12 cellular contexts compared by ENCODE assay signal in the genomic region with DNA sequence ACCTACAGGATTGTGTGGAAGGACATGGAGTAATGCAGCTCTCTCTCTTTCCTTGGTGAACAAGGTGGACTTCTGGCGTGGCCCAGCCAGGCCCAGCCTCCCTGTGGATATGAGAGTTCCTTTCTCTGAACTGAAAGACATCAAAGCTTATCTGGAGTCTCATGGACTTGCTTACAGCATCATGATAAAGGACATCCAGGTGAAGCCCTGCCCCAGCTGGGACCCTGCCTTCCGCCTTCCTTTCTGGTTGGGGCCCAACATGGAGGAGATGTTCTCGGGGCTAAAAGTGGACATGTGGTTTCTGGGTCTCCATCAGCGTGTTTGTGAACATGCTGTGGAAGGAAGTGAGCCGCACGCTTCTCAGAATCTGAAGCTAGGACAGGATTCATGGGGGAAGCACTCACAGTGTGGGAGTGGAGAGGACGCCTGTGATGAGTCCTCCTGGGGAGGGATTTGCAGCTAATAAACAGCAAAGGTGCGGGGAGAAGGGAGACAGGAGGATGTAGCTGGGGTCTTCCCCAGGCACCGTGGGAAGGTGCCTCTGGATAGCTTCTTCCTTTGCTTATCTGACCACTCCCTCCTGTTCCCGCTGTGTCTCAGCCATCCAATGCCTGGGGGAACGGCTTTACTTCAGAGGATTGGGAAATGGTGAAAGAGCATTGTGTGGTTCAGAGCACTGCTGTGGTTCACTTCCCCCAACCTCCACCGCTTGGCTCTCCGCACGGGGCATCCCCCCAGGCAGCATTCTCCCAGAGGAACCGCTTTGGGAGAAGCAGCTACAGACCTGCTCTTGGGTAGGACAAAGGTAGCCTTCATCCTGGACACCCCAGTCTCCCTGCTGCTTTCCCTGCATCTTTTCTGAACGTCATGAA. TPM values are rescaled to one million over a fixed set of nuclear protein-coding genes. Genes with fewer than 3 reads are reported as not detected.
A peak's percentile ranks its signal among the peaks of the same experiment; 100 is the strongest.
DNase-seq lines count a peak whose midpoint lies in the region; ATAC-seq and TF ChIP-seq lines count a peak whose summit lies in the region.
"Had no signal": no experiment of that assay in that cellular context is flagged by ENCODE, and none has a peak within 500 bp of the region (broad histone marks: within the 10 kb centered on the region; RNA-seq: fewer than 3 reads in every experiment).

No MANE protein-coding gene starts in this region.

- intact Hi-C loops in activated CD4-positive, alpha-beta T cell treated with anti-CD3 and anti-CD28 coated beads, Interleukin-2, amount 10 ng/mL, durations not matched to agents 24 days and 14 days (cut with micrococcal nuclease): no loop called here
- intact Hi-C loops in upper lobe of right lung (cut with DNase I): no loop called here

- no peaks in the 10 kb centered on the region for H3K36me3 ChIP-seq in upper lobe of right lung
- H3K36me3 ChIP-seq: BE2C had no signal

- H3K27me3 ChIP-seq in upper lobe of right lung: no peaks in the 10 kb centered on the region
- H3K27me3 ChIP-seq: BE2C had no signal

- H3K9me3 ChIP-seq in upper lobe of right lung: no peaks in the 10 kb centered on the region
- H3K9me3 ChIP-seq: BE2C had no signal

- H3K27me3 Mint-ChIP-seq in activated CD4-positive, alpha-beta T cell treated with anti-CD3 and anti-CD28 coated beads, Interleukin-2, amount 10 ng/mL, durations not matched to agents 24 days and 14 days: no peaks in the 10 kb centered on the region
- peaks cover 2% of the 10 kb centered on the region for H3K27me3 Mint-ChIP-seq in activated naive CD8-positive, alpha-beta T cell treated with anti-CD3 and anti-CD28 coated beads, Interleukin-2, amount 50 U/mL, for 24 hours

- peaks cover 17% of the 10 kb centered on the region for H3K4me1 Mint-ChIP-seq in activated CD4-positive, alpha-beta T cell treated with anti-CD3 and anti-CD28 coated beads, Interleukin-2, amount 10 ng/mL, durations not matched to agents 24 days and 14 days
- peaks cover 24% of the 10 kb centered on the region for H3K4me1 Mint-ChIP-seq in activated naive CD8-positive, alpha-beta T cell treated with anti-CD3 and anti-CD28 coated beads, Interleukin-2, amount 50 U/mL, for 24 hours

- H3K4me1 ChIP-seq in upper lobe of right lung: peaks cover 5% of the 10 kb centered on the region
- H3K4me1 ChIP-seq: BE2C had no signal

- ATAC-seq in activated naive CD8-positive, alpha-beta T cell treated with anti-CD3 and anti-CD28 coated beads, Interleukin-2, amount 50 U/mL, for 24 hours: no peak
- ATAC-seq in upper lobe of right lung: peak; percentile 33
- ATAC-seq in GM21526 (IDR thresholded peaks at IDR 0.05; ENCODE audit: low FRiP score, unreplicated experiment): no peak

- no peaks in the 10 kb centered on the region for H3K36me3 Mint-ChIP-seq in activated CD4-positive, alpha-beta T cell treated with anti-CD3 and anti-CD28 coated beads, Interleukin-2, amount 10 ng/mL, durations not matched to agents 24 days and 14 days (ENCODE audit: low read depth)
- no peaks in the 10 kb centered on the region for H3K36me3 Mint-ChIP-seq in activated naive CD8-positive, alpha-beta T cell treated with anti-CD3 and anti-CD28 coated beads, Interleukin-2, amount 50 U/mL, for 24 hours (ENCODE audit: low read depth)
- H3K36me3 Mint-ChIP-seq: IgD-negative memory B cell had no signal

- H3K4me3 Mint-ChIP-seq in activated CD4-positive, alpha-beta T cell treated with anti-CD3 and anti-CD28 coated beads, Interleukin-2, amount 10 ng/mL, durations not matched to agents 24 days and 14 days: no peak overlapping the region
- H3K4me3 Mint-ChIP-seq in activated naive CD8-positive, alpha-beta T cell treated with anti-CD3 and anti-CD28 coated beads, Interleukin-2, amount 50 U/mL, for 24 hours: no peak overlapping the region

- peak overlapping the region; percentile 55 for H3K27ac ChIP-seq in upper lobe of right lung

- DNase-seq in activated CD4-positive, alpha-beta T cell treated with anti-CD3 and anti-CD28 coated beads, Interleukin-2, amount 10 ng/mL, durations not matched to agents 24 days and 14 days: no peak
- no peak for DNase-seq in activated CD4-positive, alpha-beta T cell treated with anti-CD3 and anti-CD28 coated beads, Interleukin-2, amount 50 U/mL, for 48 hours
- no peak for DNase-seq in activated naive CD8-positive, alpha-beta T cell treated with anti-CD3 and anti-CD28 coated beads, Interleukin-2, amount 50 U/mL, for 24 hours
- DNase-seq in iPS-NIHi7 (ENCODE audit: extremely low spot score): peak; percentile 53
- DNase-seq in upper lobe of right lung: no peak
- DNase-seq in T-helper 2 cell: no peak
- no peak for DNase-seq in activated effector memory CD4-positive, alpha-beta T cell treated with anti-CD3 and anti-CD28 coated beads, Interleukin-2, amount 50 U/mL, for 16 hours
- DNase-seq: activated effector memory CD4-positive, alpha-beta T cell treated with Interleukin-2 at 50 U/mL for 16 hours; BE2C; SW 1271 had no signal

- peak overlapping the region; percentile 21 for H3K27ac Mint-ChIP-seq in activated CD4-positive, alpha-beta T cell treated with anti-CD3 and anti-CD28 coated beads, Interleukin-2, amount 10 ng/mL, durations not matched to agents 24 days and 14 days
- H3K27ac Mint-ChIP-seq in activated naive CD8-positive, alpha-beta T cell treated with anti-CD3 and anti-CD28 coated beads, Interleukin-2, amount 50 U/mL, for 24 hours: peak overlapping the region; percentile 67
- H3K27ac Mint-ChIP-seq: IgD-negative memory B cell had no signal

- TF ChIP-seq CTCF in upper lobe of right lung (IDR thresholded peaks at IDR 0.05): no peak

- H3K4me3 ChIP-seq in upper lobe of right lung: no peak overlapping the region

- H3K9me3 Mint-ChIP-seq in activated CD4-positive, alpha-beta T cell treated with anti-CD3 and anti-CD28 coated beads, Interleukin-2, amount 10 ng/mL, durations not matched to agents 24 days and 14 days: no peaks in the 10 kb centered on the region
- H3K9me3 Mint-ChIP-seq in activated naive CD8-positive, alpha-beta T cell treated with anti-CD3 and anti-CD28 coated beads, Interleukin-2, amount 50 U/mL, for 24 hours: no peaks in the 10 kb centered on the region
- H3K9me3 Mint-ChIP-seq: IgD-negative memory B cell had no signal

RNA-seq across cellular contexts. Expression of a gene that starts 5.5 kb away (rescaled TPM):
- 0.47 and 0.93 TPM in 2 replicates for total RNA-seq in activated CD4-positive, alpha-beta T cell treated with anti-CD3 and anti-CD28 coated beads, Interleukin-2, amount 10 ng/mL, durations not matched to agents 24 days and 14 days
- total RNA-seq in upper lobe of right lung: not detected

RNA-seq across cellular contexts. Expression of a gene that starts 30.1 kb away (rescaled TPM):
- total RNA-seq in activated CD4-positive, alpha-beta T cell treated with anti-CD3 and anti-CD28 coated beads, Interleukin-2, amount 10 ng/mL, durations not matched to agents 24 days and 14 days: not detected in 2 replicates
- not detected for total RNA-seq in upper lobe of right lung

RNA-seq across cellular contexts. Expression of a gene that starts 57.2 kb away (rescaled TPM):
- total RNA-seq in activated CD4-positive, alpha-beta T cell treated with anti-CD3 and anti-CD28 coated beads, Interleukin-2, amount 10 ng/mL, durations not matched to agents 24 days and 14 days: not detected in 2 replicates
- not detected for total RNA-seq in upper lobe of right lung
